In genomic region chr1:234899041-234899787, GRCh38 we compare ENCODE assay signal across 9 cellular contexts.
A peak's percentile ranks its signal among the peaks of the same experiment; 100 is the strongest.
DNase-seq lines count a peak whose midpoint lies in the region; ATAC-seq and TF ChIP-seq lines count a peak whose summit lies in the region.
"Had no signal": no experiment of that assay in that cellular context is flagged by ENCODE, and none has a peak within 500 bp of the region (broad histone marks: within the 10 kb centered on the region; RNA-seq: fewer than 3 reads in every experiment).

No MANE protein-coding gene starts in this region.

- H3K4me3 Mint-ChIP-seq in activated CD8-positive, alpha-beta T cell treated with anti-CD3 and anti-CD28 coated beads for 36 hours, result no peak overlapping the region
- H3K4me3 Mint-ChIP-seq in activated CD8-positive, alpha-beta T cell treated with anti-CD3 and anti-CD28 coated beads, Interleukin-2, amount 10 ng/mL, durations not matched to agents 7 days and 5 days, result no peak overlapping the region
- no peak overlapping the region for H3K4me3 Mint-ChIP-seq in stimulated activated effector memory CD8-positive, alpha-beta T cell treated with anti-CD3 and anti-CD28 coated beads, Interleukin-12 subunit alpha, Interleukin-12 subunit beta, amount 100 ng/mL, for 72 hours
- H3K4me3 Mint-ChIP-seq: activated T-cell treated with anti-CD3 and anti-CD28 coated beads, Interleukin-2, amount 50 U/mL, for 24 hours had no signal

- intact Hi-C loops in activated CD8-positive, alpha-beta T cell treated with anti-CD3 and anti-CD28 coated beads for 36 hours (cut with micrococcal nuclease), result no loop called here
- intact Hi-C loops in tibial artery (cut with DNase I; ENCODE audit: low total_unique reads), result no loop called here

- in situ Hi-C loops in astrocyte of the spinal cord (cut with HindIII; ENCODE audit: low sequenced_read_pairs), result no loop called here

- CTCF ChIA-PET in activated CD8-positive, alpha-beta T cell treated with anti-CD3 and anti-CD28 coated beads for 36 hours (lab: Charles Lee), result no interaction called here
- CTCF ChIA-PET in activated CD8-positive, alpha-beta T cell treated with anti-CD3 and anti-CD28 coated beads, Interleukin-2, amount 10 ng/mL, durations not matched to agents 7 days and 5 days (lab: Charles Lee), result interaction anchor here (1.7 kb wide), 1 partner anchor 13 kb away, joined by 3 read pairs; no protein-coding TSS in a partner anchor

- peaks cover 15% of the 10 kb centered on the region for H3K4me1 Mint-ChIP-seq in activated CD8-positive, alpha-beta T cell treated with anti-CD3 and anti-CD28 coated beads for 36 hours (ENCODE audit: low read depth)
- peaks cover 7% of the 10 kb centered on the region for H3K4me1 Mint-ChIP-seq in activated CD8-positive, alpha-beta T cell treated with anti-CD3 and anti-CD28 coated beads, Interleukin-2, amount 10 ng/mL, durations not matched to agents 7 days and 5 days (ENCODE audit: low read depth)
- H3K4me1 Mint-ChIP-seq in stimulated activated effector memory CD8-positive, alpha-beta T cell treated with anti-CD3 and anti-CD28 coated beads, Interleukin-12 subunit alpha, Interleukin-12 subunit beta, amount 100 ng/mL, for 72 hours, result peaks cover 8% of the 10 kb centered on the region

- H3K4me1 ChIP-seq in tibial artery, result peaks cover 0 to 11% (median 8%) of the 10 kb centered on the region in 4 donors

- no peaks in the 10 kb centered on the region for H3K36me3 Mint-ChIP-seq in activated CD8-positive, alpha-beta T cell treated with anti-CD3 and anti-CD28 coated beads for 36 hours (ENCODE audit: low read depth)
- H3K36me3 Mint-ChIP-seq in activated CD8-positive, alpha-beta T cell treated with anti-CD3 and anti-CD28 coated beads, Interleukin-2, amount 10 ng/mL, durations not matched to agents 7 days and 5 days (ENCODE audit: low read depth), result no peaks in the 10 kb centered on the region
- no peaks in the 10 kb centered on the region for H3K36me3 Mint-ChIP-seq in stimulated activated effector memory CD8-positive, alpha-beta T cell treated with anti-CD3 and anti-CD28 coated beads, Interleukin-12 subunit alpha, Interleukin-12 subunit beta, amount 100 ng/mL, for 72 hours

- DNase-seq in activated CD8-positive, alpha-beta T cell treated with anti-CD3 and anti-CD28 coated beads for 36 hours, result peak; percentile 16
- no peak for DNase-seq in activated CD8-positive, alpha-beta T cell treated with anti-CD3 and anti-CD28 coated beads, Interleukin-2, amount 10 ng/mL, durations not matched to agents 7 days and 5 days
- DNase-seq in astrocyte of the spinal cord (ENCODE audit: low read depth, low spot score) (peak; percentile 32), islet precursor cell (peak; percentile 83), tibial artery (no peak), NCI-H1048 (lab: John Stamatoyannopoulos, UW) (no peak)
- DNase-seq in stimulated activated CD4-positive, alpha-beta T cell treated with anti-CD3 and anti-CD28 coated beads, Interleukin-4, amount 100 ng/mL, for 1 hour, result no peak
- no peak for DNase-seq in stimulated activated effector memory CD8-positive, alpha-beta T cell treated with anti-CD3 and anti-CD28 coated beads, Interleukin-12 subunit alpha, Interleukin-12 subunit beta, amount 100 ng/mL, for 72 hours (ENCODE audit: low spot score in 2 of 2)
- DNase-seq: activated T-cell treated with anti-CD3 and anti-CD28 coated beads, Interleukin-2, amount 50 U/mL, for 24 hours had no signal

- no peaks in the 10 kb centered on the region for H3K27me3 ChIP-seq in tibial artery

- H3K27me3 Mint-ChIP-seq in activated CD8-positive, alpha-beta T cell treated with anti-CD3 and anti-CD28 coated beads for 36 hours, result no peaks in the 10 kb centered on the region
- H3K27me3 Mint-ChIP-seq in activated CD8-positive, alpha-beta T cell treated with anti-CD3 and anti-CD28 coated beads, Interleukin-2, amount 10 ng/mL, durations not matched to agents 7 days and 5 days (ENCODE audit: low read depth), result no peaks in the 10 kb centered on the region
- H3K27me3 Mint-ChIP-seq: activated T-cell treated with anti-CD3 and anti-CD28 coated beads, Interleukin-2, amount 50 U/mL, for 24 hours had no signal

- H3K27ac ChIP-seq in tibial artery, result no peak overlapping the region

- TF ChIP-seq CTCF in activated CD8-positive, alpha-beta T cell treated with anti-CD3 and anti-CD28 coated beads for 36 hours (IDR thresholded peaks at IDR 0.05), result no peak
- TF ChIP-seq CTCF in astrocyte of the spinal cord (IDR thresholded peaks at IDR 0.05; ENCODE audit: low read depth, low read length) (no peak), tibial artery (IDR thresholded peaks at IDR 0.05) (no peak)

- no peaks in the 10 kb centered on the region for H3K9me3 Mint-ChIP-seq in activated CD8-positive, alpha-beta T cell treated with anti-CD3 and anti-CD28 coated beads for 36 hours
- H3K9me3 Mint-ChIP-seq in activated CD8-positive, alpha-beta T cell treated with anti-CD3 and anti-CD28 coated beads, Interleukin-2, amount 10 ng/mL, durations not matched to agents 7 days and 5 days (ENCODE audit: insufficient read depth), result no peaks in the 10 kb centered on the region
- H3K9me3 Mint-ChIP-seq in stimulated activated effector memory CD8-positive, alpha-beta T cell treated with anti-CD3 and anti-CD28 coated beads, Interleukin-12 subunit alpha, Interleukin-12 subunit beta, amount 100 ng/mL, for 72 hours, result no peaks in the 10 kb centered on the region
- H3K9me3 Mint-ChIP-seq: activated T-cell treated with anti-CD3 and anti-CD28 coated beads, Interleukin-2, amount 50 U/mL, for 24 hours had no signal

- H3K27ac Mint-ChIP-seq in activated CD8-positive, alpha-beta T cell treated with anti-CD3 and anti-CD28 coated beads for 36 hours, result no peak overlapping the region
- no peak overlapping the region for H3K27ac Mint-ChIP-seq in activated CD8-positive, alpha-beta T cell treated with anti-CD3 and anti-CD28 coated beads, Interleukin-2, amount 10 ng/mL, durations not matched to agents 7 days and 5 days
- no peak overlapping the region for H3K27ac Mint-ChIP-seq in stimulated activated effector memory CD8-positive, alpha-beta T cell treated with anti-CD3 and anti-CD28 coated beads, Interleukin-12 subunit alpha, Interleukin-12 subunit beta, amount 100 ng/mL, for 72 hours
- H3K27ac Mint-ChIP-seq: activated T-cell treated with anti-CD3 and anti-CD28 coated beads, Interleukin-2, amount 50 U/mL, for 24 hours had no signal

- POLR2A ChIA-PET in activated CD8-positive, alpha-beta T cell treated with anti-CD3 and anti-CD28 coated beads for 36 hours (lab: Charles Lee), result interaction anchor here (0.6 kb wide), 1 partner anchor 67 kb away, joined by 3 read pairs; no protein-coding TSS in a partner anchor
- POLR2A ChIA-PET in activated CD8-positive, alpha-beta T cell treated with anti-CD3 and anti-CD28 coated beads, Interleukin-2, amount 10 ng/mL, durations not matched to agents 7 days and 5 days (lab: Charles Lee), result interaction anchor here (0.6 to 1.3 kb wide), 2 partner anchors 10 to 33 kb away, joined by 3 read pairs; no protein-coding TSS in a partner anchor

- no peaks in the 10 kb centered on the region for H3K9me3 ChIP-seq in tibial artery

- H3K4me3 ChIP-seq in astrocyte of the spinal cord (ENCODE audit: low read depth, low read length), result no peak overlapping the region
- H3K4me3 ChIP-seq in tibial artery, result no peak overlapping the region

- H3K36me3 ChIP-seq in tibial artery, result no peaks in the 10 kb centered on the region

- peak; percentile 20 for ATAC-seq in activated CD8-positive, alpha-beta T cell treated with anti-CD3 and anti-CD28 coated beads for 36 hours
- no peak for ATAC-seq in activated CD8-positive, alpha-beta T cell treated with anti-CD3 and anti-CD28 coated beads, Interleukin-2, amount 10 ng/mL, durations not matched to agents 7 days and 5 days
- no peak for ATAC-seq in stimulated activated effector memory CD8-positive, alpha-beta T cell treated with anti-CD3 and anti-CD28 coated beads, Interleukin-12 subunit alpha, Interleukin-12 subunit beta, amount 100 ng/mL, for 72 hours

Comparison
In these comparisons a context has a peak if more than half of its experiments do, and no peak if none do; other contexts are left out.
1. DNase-seq: peak in activated CD8-positive, alpha-beta T cell treated with anti-CD3 and anti-CD28 coated beads for 36 hours (single experiment), astrocyte of the spinal cord (single experiment) and islet precursor cell (single experiment); none in activated CD8-positive, alpha-beta T cell treated with anti-CD3 and anti-CD28 coated beads, Interleukin-2, amount 10 ng/mL, durations not matched to agents 7 days and 5 days (single experiment), tibial artery (0 of 2), stimulated activated CD4-positive, alpha-beta T cell treated with anti-CD3 and anti-CD28 coated beads, Interleukin-4, amount 100 ng/mL, for 1 hour (single experiment), stimulated activated effector memory CD8-positive, alpha-beta T cell treated with anti-CD3 and anti-CD28 coated beads, Interleukin-12 subunit alpha, Interleukin-12 subunit beta, amount 100 ng/mL, for 72 hours (0 of 2) and NCI-H1048 (single experiment).